In the genomic region with DNA sequence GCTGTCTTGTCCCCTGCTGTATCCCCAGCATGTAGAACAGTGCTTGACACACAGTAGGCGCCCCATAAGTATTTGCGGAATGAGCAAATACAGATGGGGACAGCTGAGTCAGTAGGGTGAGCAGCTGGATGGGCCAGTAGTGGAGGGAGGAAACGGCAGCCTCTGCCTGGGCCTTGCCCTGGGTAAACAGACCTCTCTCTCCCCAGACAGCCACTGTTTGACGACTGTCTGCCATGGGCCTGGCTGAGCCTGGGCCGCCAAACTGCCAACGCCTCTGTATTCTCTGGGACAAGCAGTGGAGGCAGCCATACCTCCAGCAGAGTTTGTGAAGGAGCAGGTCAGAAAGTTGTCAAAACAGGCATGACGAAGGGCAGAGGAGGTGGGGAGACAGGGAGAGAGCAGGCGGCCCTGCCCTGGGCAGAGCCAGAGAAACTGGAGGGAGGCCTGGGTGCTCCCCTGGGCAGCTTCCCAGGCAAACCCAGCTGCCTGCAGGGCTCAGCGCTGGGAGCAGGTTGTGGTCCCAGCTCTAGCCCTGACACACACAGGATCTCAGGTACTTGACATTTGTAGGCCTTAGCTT, we compare ENCODE assay signal across 15 cellular contexts. TPM values are rescaled to one million over a fixed set of nuclear protein-coding genes. Genes with fewer than 3 reads are reported as not detected.
DNase-seq lines count a peak whose midpoint lies in the region; ATAC-seq and TF ChIP-seq lines count a peak whose summit lies in the region.
"Had no signal": no experiment of that assay in that cellular context is flagged by ENCODE, and none has a peak within 500 bp of the region (broad histone marks: within the 10 kb centered on the region; RNA-seq: fewer than 3 reads in every experiment).

No MANE protein-coding gene starts in this region.

- H3K27me3 Mint-ChIP-seq in Caco-2 (ENCODE audit: insufficient read depth, unreplicated experiment): no peaks in the 10 kb centered on the region
- H3K27me3 Mint-ChIP-seq in nephron (ENCODE audit: low read depth): no peaks in the 10 kb centered on the region
- H3K27me3 Mint-ChIP-seq in activated naive CD4-positive, alpha-beta T cell treated with anti-CD3 and anti-CD28 coated beads for 36 hours (ENCODE audit: low read depth): no peaks in the 10 kb centered on the region

- no TSS peak for BruUV-seq in Caco-2 (replicated peaks; lab: Mats Ljungman, UMichigan)

- intact Hi-C loops in Caco-2 (cut with micrococcal nuclease; ENCODE audit: unreplicated experiment): loop anchor here (1.0 kb wide), 4 partner anchors 14 to 41 kb away; partner anchors contain the start of gene HNF4A
- intact Hi-C loops in activated naive CD4-positive, alpha-beta T cell treated with anti-CD3 and anti-CD28 coated beads for 36 hours (cut with micrococcal nuclease): no loop called here

- H3K4me1 Mint-ChIP-seq in Caco-2 (ENCODE audit: low read depth, unreplicated experiment): peaks cover 47% of the 10 kb centered on the region
- no peaks in the 10 kb centered on the region for H3K4me1 Mint-ChIP-seq in nephron
- no peaks in the 10 kb centered on the region for H3K4me1 Mint-ChIP-seq in activated naive CD4-positive, alpha-beta T cell treated with anti-CD3 and anti-CD28 coated beads for 36 hours (ENCODE audit: low read depth)

- peak overlapping the region; percentile 69 for H3K4me3 Mint-ChIP-seq in Caco-2 (ENCODE audit: unreplicated experiment)
- no peak overlapping the region for H3K4me3 Mint-ChIP-seq in nephron
- H3K4me3 Mint-ChIP-seq in activated naive CD4-positive, alpha-beta T cell treated with anti-CD3 and anti-CD28 coated beads for 36 hours: no peak overlapping the region

- H3K36me3 ChIP-seq in Caco-2 (ENCODE audit: control insufficient read depth, insufficient read depth, low read length): peaks cover 6% of the 10 kb centered on the region; the same call in 1 of the 2 replicates
- H3K36me3 ChIP-seq: thoracic aorta had no signal

- no peak for ATAC-seq in GM21447 (IDR thresholded peaks at IDR 0.05; ENCODE audit: unreplicated experiment)
- no peak for ATAC-seq in stimulated activated naive CD8-positive, alpha-beta T cell treated with anti-CD3 and anti-CD28 coated beads, Interleukin-15, Interleukin-2, amounts not matched to agents 100 U/mL and 50 U/mL, for 24 hours
- ATAC-seq: left cardiac atrium had no signal

- H3K36me3 Mint-ChIP-seq in Caco-2 (ENCODE audit: insufficient read depth, unreplicated experiment) (peaks cover 76% of the 10 kb centered on the region), nephron (ENCODE audit: low read depth) (no peaks in the 10 kb centered on the region)
- H3K36me3 Mint-ChIP-seq in activated naive CD4-positive, alpha-beta T cell treated with anti-CD3 and anti-CD28 coated beads for 36 hours (ENCODE audit: low read depth): no peaks in the 10 kb centered on the region

- H3K27me3 ChIP-seq in Caco-2 (replicated peaks; ENCODE audit: control insufficient read depth, insufficient read depth, low read length): no peaks in the 10 kb centered on the region

- no peaks in the 10 kb centered on the region for H3K9me3 Mint-ChIP-seq in Caco-2 (ENCODE audit: unreplicated experiment)
- H3K9me3 Mint-ChIP-seq in nephron: no peaks in the 10 kb centered on the region
- no peaks in the 10 kb centered on the region for H3K9me3 Mint-ChIP-seq in activated naive CD4-positive, alpha-beta T cell treated with anti-CD3 and anti-CD28 coated beads for 36 hours

- H3K4me3 ChIP-seq in Caco-2 (ENCODE audit: low read depth, low read length) (no peak overlapping the region), epithelial cell of esophagus (ENCODE audit: low read length) (no peak overlapping the region)
- H3K4me3 ChIP-seq: thoracic aorta had no signal

- H3K4me1 ChIP-seq in Caco-2: peaks cover 52% of the 10 kb centered on the region

- CTCF ChIA-PET in Caco-2 (lab: Charles Lee): interaction anchor here (0.6 to 2.8 kb wide), 12 partner anchors 12 to 1962 kb away, joined by 3 to 22 read pairs (median 4); partner anchors contain the start of genes FITM2 and HNF4A
- CTCF ChIA-PET in activated naive CD4-positive, alpha-beta T cell treated with anti-CD3 and anti-CD28 coated beads for 36 hours (lab: Charles Lee): interaction anchor here (0.7 to 1.5 kb wide), 3 partner anchors 11 to 154 kb away, joined by 3 to 5 read pairs (median 3); no protein-coding TSS in a partner anchor

- peak; percentile 98 to 99 for DNase-seq in Caco-2
- peak; percentile 63 for DNase-seq in NCI-H69 (lab: John Stamatoyannopoulos, UW)
- DNase-seq in epithelial cell of esophagus (ENCODE audit: low read depth): peak; percentile 24
- no peak for DNase-seq in activated naive CD4-positive, alpha-beta T cell treated with anti-CD3 and anti-CD28 coated beads for 36 hours
- DNase-seq in stimulated activated naive CD8-positive, alpha-beta T cell treated with anti-CD3 and anti-CD28 coated beads, Interleukin-15, Interleukin-2, amounts not matched to agents 100 U/mL and 50 U/mL, for 24 hours: no peak
- DNase-seq in hepatic stellate cell (ENCODE audit: low spot score): no peak
- DNase-seq: activated naive CD4-positive, alpha-beta T cell; left cardiac atrium; NCI-H2171; OCI-M1; SW 1271 had no signal

- POLR2A ChIA-PET in Caco-2 (lab: Charles Lee): interaction anchor here (0.6 to 2.6 kb wide), 6 partner anchors 16 to 1210 kb away, joined by 3 to 8 read pairs (median 4); partner anchors contain the start of gene HNF4A

- TF ChIP-seq CTCF in Caco-2 (IDR thresholded peaks at IDR 0.05; ENCODE audit: insufficient read depth in 1 of 2, low read depth in 1 of 2, low read length in 1 of 2, severe bottlenecking in 1 of 2, unreplicated experiment in 1 of 2): peak in 1 of 2 experiments; percentile 13
- TF ChIP-seq CTCF in epithelial cell of esophagus (IDR thresholded peaks at IDR 0.05; ENCODE audit: insufficient read depth, low read depth, low read length, missing control alignments): no peak
- TF ChIP-seq CTCF in nephron (IDR thresholded peaks at IDR 0.05; ENCODE audit: unreplicated experiment in 3 of 3): no peak

- H3K9me3 ChIP-seq in Caco-2: no peaks in the 10 kb centered on the region
- H3K9me3 ChIP-seq: thoracic aorta had no signal

- peak overlapping the region; percentile 95 for H3K27ac Mint-ChIP-seq in Caco-2 (ENCODE audit: unreplicated experiment)
- peak overlapping the region in 2 of 3 experiments; percentile 59 to 74 for H3K27ac Mint-ChIP-seq in nephron
- no peak overlapping the region for H3K27ac Mint-ChIP-seq in activated naive CD4-positive, alpha-beta T cell treated with anti-CD3 and anti-CD28 coated beads for 36 hours

RNA-seq across cellular contexts. Expression of gene HNF4A, which starts 15.2 kb away (rescaled TPM):
- 256 and 292 TPM in 2 replicates for total RNA-seq in Caco-2 (2022)
- total RNA-seq in activated naive CD4-positive, alpha-beta T cell treated with anti-CD3 and anti-CD28 coated beads for 36 hours: not detected
- total RNA-seq: left cardiac atrium, osteocyte had no signal

RNA-seq across cellular contexts. Expression of gene R3HDML, which starts 33.9 kb away (rescaled TPM):
- not detected in 2 replicates for total RNA-seq in Caco-2 (2022)
- total RNA-seq in activated naive CD4-positive, alpha-beta T cell treated with anti-CD3 and anti-CD28 coated beads for 36 hours: not detected
- total RNA-seq: left cardiac atrium, osteocyte, thoracic aorta had no signal

RNA-seq across cellular contexts. Expression of gene FITM2, which starts 59.7 kb away (rescaled TPM):
- 13.9 and 14.4 TPM in 2 replicates for total RNA-seq in Caco-2 (2022)
- total RNA-seq in activated naive CD4-positive, alpha-beta T cell treated with anti-CD3 and anti-CD28 coated beads for 36 hours: 1 to 10 TPM; 1.7 to 2.1 TPM

Comparison
In these comparisons a context has a peak if more than half of its experiments do, and no peak if none do; other contexts are left out.
1. DNase-seq: peak in Caco-2 (2 of 2), NCI-H69 (single experiment) and epithelial cell of esophagus (single experiment); none in activated naive CD4-positive, alpha-beta T cell treated with anti-CD3 and anti-CD28 coated beads for 36 hours (single experiment), stimulated activated naive CD8-positive, alpha-beta T cell treated with anti-CD3 and anti-CD28 coated beads, Interleukin-15, Interleukin-2, amounts not matched to agents 100 U/mL and 50 U/mL, for 24 hours (single experiment) and hepatic stellate cell (single experiment).
2. RNA of gene HNF4A, which starts 15.2 kb away (total RNA-seq): 256 to 292 TPM in Caco-2; not detected in activated naive CD4-positive, alpha-beta T cell treated with anti-CD3 and anti-CD28 coated beads for 36 hours; every median in the first group is over 100 times any median in the second.